In genomic region chr19:30006206-30006605, GRCh38 we compare ENCODE assay signal across 19 cellular contexts.
DNase-seq lines count a peak whose midpoint lies in the region; ATAC-seq, FAIRE-seq and TF ChIP-seq lines count a peak whose summit lies in the region.
"Had no signal": no experiment of that assay in that cellular context is flagged by ENCODE, and none has a peak within 500 bp of the region (broad histone marks: within the 10 kb centered on the region; RNA-seq: fewer than 3 reads in every experiment).

No MANE protein-coding gene starts in this region.

- peaks cover 43% of the 10 kb centered on the region for H3K36me3 Mint-ChIP-seq in activated CD8-positive, alpha-beta memory T cell treated with anti-CD3 and anti-CD28 coated beads, Interleukin-2, amount 10 ng/mL, durations not matched to agents 7 days and 5 days
- peaks cover 31% of the 10 kb centered on the region for H3K36me3 Mint-ChIP-seq in activated T-helper 1 cell treated with anti-CD3 and anti-CD28 coated beads, Interleukin-12 subunit alpha, Interleukin-12 subunit beta, Interleukin-2, Interleukin-4 antibody, amounts not matched to agents 30 ng/mL and 10 ng/mL and 1 ng/mL, durations not matched to agents 14 hours and 24 hours and 36 hours (ENCODE audit: low read depth)
- H3K36me3 Mint-ChIP-seq in natural killer cell, result peaks cover 16% of the 10 kb centered on the region
- peaks cover 33 to 37% of the 10 kb centered on the region in 2 donors for H3K36me3 Mint-ChIP-seq in stimulated activated naive B cell treated with anti-CD40 and anti-IgM and Interleukin-4, amounts not matched to agents 10 μg/mL and 1 μg/mL and 100 μg/mL, for 72 hours

- H3K4me1 Mint-ChIP-seq in activated CD8-positive, alpha-beta memory T cell treated with anti-CD3 and anti-CD28 coated beads, Interleukin-2, amount 10 ng/mL, durations not matched to agents 7 days and 5 days, result peaks cover 29% of the 10 kb centered on the region
- peaks cover 42% of the 10 kb centered on the region for H3K4me1 Mint-ChIP-seq in activated T-helper 1 cell treated with anti-CD3 and anti-CD28 coated beads, Interleukin-12 subunit alpha, Interleukin-12 subunit beta, Interleukin-2, Interleukin-4 antibody, amounts not matched to agents 30 ng/mL and 10 ng/mL and 1 ng/mL, durations not matched to agents 14 hours and 24 hours and 36 hours (ENCODE audit: low read depth)
- peaks cover 38 to 47% of the 10 kb centered on the region in 2 donors for H3K4me1 Mint-ChIP-seq in natural killer cell
- H3K4me1 Mint-ChIP-seq in stimulated activated naive B cell treated with anti-CD40 and anti-IgM and Interleukin-4, amounts not matched to agents 10 μg/mL and 1 μg/mL and 100 μg/mL, for 72 hours, result peaks cover 14 to 19% of the 10 kb centered on the region in 2 donors

- peak overlapping the region; percentile 21 for H3K4me3 Mint-ChIP-seq in activated CD8-positive, alpha-beta memory T cell treated with anti-CD3 and anti-CD28 coated beads, Interleukin-2, amount 10 ng/mL, durations not matched to agents 7 days and 5 days
- peak overlapping the region; percentile 62 for H3K4me3 Mint-ChIP-seq in activated T-helper 1 cell treated with anti-CD3 and anti-CD28 coated beads, Interleukin-12 subunit alpha, Interleukin-12 subunit beta, Interleukin-2, Interleukin-4 antibody, amounts not matched to agents 30 ng/mL and 10 ng/mL and 1 ng/mL, durations not matched to agents 14 hours and 24 hours and 36 hours
- H3K4me3 Mint-ChIP-seq in natural killer cell, result peak overlapping the region; percentile 79
- H3K4me3 Mint-ChIP-seq in stimulated activated naive B cell treated with anti-CD40 and anti-IgM and Interleukin-4, amounts not matched to agents 10 μg/mL and 1 μg/mL and 100 μg/mL, for 72 hours, result no peak overlapping the region
- H3K4me3 Mint-ChIP-seq: naive B cell had no signal

- CTCF ChIA-PET in activated CD8-positive, alpha-beta memory T cell treated with anti-CD3 and anti-CD28 coated beads, Interleukin-2, amount 10 ng/mL, durations not matched to agents 7 days and 5 days (lab: Charles Lee), result no interaction called here

- H3K27me3 Mint-ChIP-seq in activated CD8-positive, alpha-beta memory T cell treated with anti-CD3 and anti-CD28 coated beads, Interleukin-2, amount 10 ng/mL, durations not matched to agents 7 days and 5 days, result no peaks in the 10 kb centered on the region
- no peaks in the 10 kb centered on the region for H3K27me3 Mint-ChIP-seq in activated T-helper 1 cell treated with anti-CD3 and anti-CD28 coated beads, Interleukin-12 subunit alpha, Interleukin-12 subunit beta, Interleukin-2, Interleukin-4 antibody, amounts not matched to agents 30 ng/mL and 10 ng/mL and 1 ng/mL, durations not matched to agents 14 hours and 24 hours and 36 hours (ENCODE audit: insufficient read depth)
- no peaks in the 10 kb centered on the region for H3K27me3 Mint-ChIP-seq in natural killer cell (ENCODE audit: low read depth in 2 of 2)
- H3K27me3 Mint-ChIP-seq in stimulated activated naive B cell treated with anti-CD40 and anti-IgM and Interleukin-4, amounts not matched to agents 10 μg/mL and 1 μg/mL and 100 μg/mL, for 72 hours, result no peaks in the 10 kb centered on the region
- H3K27me3 Mint-ChIP-seq: naive B cell had no signal

- FAIRE-seq in H54 (lab: Jason Lieb, UNC), result peak; percentile 45
- FAIRE-seq: GM12892 had no signal

- TF ChIP-seq CTCF in natural killer cell (IDR thresholded peaks at IDR 0.05), result no peak

- no peaks in the 10 kb centered on the region for H3K9me3 Mint-ChIP-seq in activated CD8-positive, alpha-beta memory T cell treated with anti-CD3 and anti-CD28 coated beads, Interleukin-2, amount 10 ng/mL, durations not matched to agents 7 days and 5 days (ENCODE audit: low read depth)
- no peaks in the 10 kb centered on the region for H3K9me3 Mint-ChIP-seq in activated T-helper 1 cell treated with anti-CD3 and anti-CD28 coated beads, Interleukin-12 subunit alpha, Interleukin-12 subunit beta, Interleukin-2, Interleukin-4 antibody, amounts not matched to agents 30 ng/mL and 10 ng/mL and 1 ng/mL, durations not matched to agents 14 hours and 24 hours and 36 hours
- H3K9me3 Mint-ChIP-seq in natural killer cell, result no peaks in the 10 kb centered on the region
- no peaks in the 10 kb centered on the region for H3K9me3 Mint-ChIP-seq in stimulated activated naive B cell treated with anti-CD40 and anti-IgM and Interleukin-4, amounts not matched to agents 10 μg/mL and 1 μg/mL and 100 μg/mL, for 72 hours

- TF ChIP-seq POLR2A in H54 (IDR thresholded peaks at IDR 0.05; ENCODE audit: low read depth, low read length), result no peak

- no peak for DNase-seq in activated CD8-positive, alpha-beta memory T cell treated with anti-CD3 and anti-CD28 coated beads, Interleukin-2, amount 10 ng/mL, durations not matched to agents 7 days and 5 days
- no peak for DNase-seq in activated CD8-positive, alpha-beta memory T cell treated with anti-CD3 and anti-CD28 coated beads for 24 hours
- DNase-seq in H54 (ENCODE audit: insufficient read length, low spot score) (no peak), natural killer cell (no peak), posterior vena cava (ENCODE audit: low spot score) (no peak)
- no peak for DNase-seq in activated T-helper 1 cell treated with anti-CD3 and anti-CD28 coated beads, Interleukin-12 subunit alpha, Interleukin-12 subunit beta, Interleukin-2, Interleukin-4 antibody, amounts not matched to agents 30 ng/mL and 10 ng/mL and 1 ng/mL, durations not matched to agents 14 hours and 24 hours and 36 hours (ENCODE audit: low spot score)
- no peak for DNase-seq in stimulated activated naive B cell treated with anti-CD40 and anti-IgM and Interleukin-4, amounts not matched to agents 10 μg/mL and 1 μg/mL and 100 μg/mL, for 72 hours
- DNase-seq: activated CD8-positive, alpha-beta memory T cell treated with anti-CD3 and anti-CD28 coated beads, Interleukin-2, amount 50 U/mL, for 48 hours; DMS53; erythroblast; foreskin melanocyte; Kasumi-1; naive B cell; NCI-H2107; NCI-H524; Right ventricle myocardium superior; stimulated activated CD4-positive, alpha-beta T cell treated with anti-CD3 and anti-CD28 coated beads, Interleukin-2, amount 100 ng/mL, for 24 hours had no signal

- peak overlapping the region; percentile 85 for H3K27ac Mint-ChIP-seq in activated CD8-positive, alpha-beta memory T cell treated with anti-CD3 and anti-CD28 coated beads, Interleukin-2, amount 10 ng/mL, durations not matched to agents 7 days and 5 days
- H3K27ac Mint-ChIP-seq in activated T-helper 1 cell treated with anti-CD3 and anti-CD28 coated beads, Interleukin-12 subunit alpha, Interleukin-12 subunit beta, Interleukin-2, Interleukin-4 antibody, amounts not matched to agents 30 ng/mL and 10 ng/mL and 1 ng/mL, durations not matched to agents 14 hours and 24 hours and 36 hours, result peak overlapping the region; percentile 25
- H3K27ac Mint-ChIP-seq in natural killer cell, result peak overlapping the region; percentile 77 to 81
- H3K27ac Mint-ChIP-seq in stimulated activated naive B cell treated with anti-CD40 and anti-IgM and Interleukin-4, amounts not matched to agents 10 μg/mL and 1 μg/mL and 100 μg/mL, for 72 hours, result no peak overlapping the region

- ATAC-seq in activated CD8-positive, alpha-beta memory T cell treated with anti-CD3 and anti-CD28 coated beads, Interleukin-2, amount 10 ng/mL, durations not matched to agents 7 days and 5 days, result peak; percentile 86
- ATAC-seq in natural killer cell (peak; percentile 75 to 93 (median 75)), SK-N-SH treated with all-trans-retinoic acid at 6 μM for 48 hours (no peak)
- ATAC-seq in stimulated activated naive B cell treated with anti-CD40 and anti-IgM and Interleukin-4, amounts not matched to agents 10 μg/mL and 1 μg/mL and 100 μg/mL, for 72 hours (replicated peaks), result no peak

- intact Hi-C loops in activated T-helper 1 cell treated with anti-CD3 and anti-CD28 coated beads, Interleukin-12 subunit alpha, Interleukin-12 subunit beta, Interleukin-2, Interleukin-4 antibody, amounts not matched to agents 30 ng/mL and 10 ng/mL and 1 ng/mL, durations not matched to agents 14 hours and 24 hours and 36 hours (cut with micrococcal nuclease), result loop anchor here (5.0 kb wide), 1 partner anchor 64 kb away; the partner anchor contains the start of gene URI1
- intact Hi-C loops in natural killer cell (cut with micrococcal nuclease), result no loop called here
- intact Hi-C loops in posterior vena cava (cut with DNase I), result no loop called here

TF ChIP-seq in SK-N-SH treated with all-trans-retinoic acid at 6 μM for 48 hours, 23 proteins besides CTCF, POLR2A, EP300 and RAD21 (continues in another document):
- TF ChIP-seq PPARA (CRISPR knock-in tag; IDR thresholded peaks at IDR 0.05; ENCODE audit: borderline replicate concordance) (no peak), SNAI2 (CRISPR knock-in tag; IDR thresholded peaks at IDR 0.05) (no peak), ARNTL (CRISPR knock-in tag; IDR thresholded peaks at IDR 0.05; ENCODE audit: borderline replicate concordance, low read depth) (no peak), GLIS3 (CRISPR knock-in tag; IDR thresholded peaks at IDR 0.05) (no peak), ZNF8 (CRISPR knock-in tag; IDR thresholded peaks at IDR 0.05) (no peak), ISL1 (CRISPR knock-in tag; IDR thresholded peaks at IDR 0.05) (no peak), RARB (CRISPR knock-in tag; IDR thresholded peaks at IDR 0.05) (no peak), CSRNP3 (CRISPR knock-in tag; IDR thresholded peaks at IDR 0.05) (no peak)

Comparison
In these comparisons a context has a peak if more than half of its experiments do, and no peak if none do; other contexts are left out.
1. ATAC-seq: peak in activated CD8-positive, alpha-beta memory T cell treated with anti-CD3 and anti-CD28 coated beads, Interleukin-2, amount 10 ng/mL, durations not matched to agents 7 days and 5 days (single experiment) and natural killer cell (3 of 3); none in SK-N-SH treated with all-trans-retinoic acid at 6 μM for 48 hours (single experiment) and stimulated activated naive B cell treated with anti-CD40 and anti-IgM and Interleukin-4, amounts not matched to agents 10 μg/mL and 1 μg/mL and 100 μg/mL, for 72 hours (0 of 2).
2. H3K4me3 Mint-ChIP-seq: peak in activated CD8-positive, alpha-beta memory T cell treated with anti-CD3 and anti-CD28 coated beads, Interleukin-2, amount 10 ng/mL, durations not matched to agents 7 days and 5 days (single experiment), activated T-helper 1 cell treated with anti-CD3 and anti-CD28 coated beads, Interleukin-12 subunit alpha, Interleukin-12 subunit beta, Interleukin-2, Interleukin-4 antibody, amounts not matched to agents 30 ng/mL and 10 ng/mL and 1 ng/mL, durations not matched to agents 14 hours and 24 hours and 36 hours (single experiment) and natural killer cell (single experiment); none in stimulated activated naive B cell treated with anti-CD40 and anti-IgM and Interleukin-4, amounts not matched to agents 10 μg/mL and 1 μg/mL and 100 μg/mL, for 72 hours (0 of 2).